ENCODE assay signal across 21 cellular contexts in the genomic region with DNA sequence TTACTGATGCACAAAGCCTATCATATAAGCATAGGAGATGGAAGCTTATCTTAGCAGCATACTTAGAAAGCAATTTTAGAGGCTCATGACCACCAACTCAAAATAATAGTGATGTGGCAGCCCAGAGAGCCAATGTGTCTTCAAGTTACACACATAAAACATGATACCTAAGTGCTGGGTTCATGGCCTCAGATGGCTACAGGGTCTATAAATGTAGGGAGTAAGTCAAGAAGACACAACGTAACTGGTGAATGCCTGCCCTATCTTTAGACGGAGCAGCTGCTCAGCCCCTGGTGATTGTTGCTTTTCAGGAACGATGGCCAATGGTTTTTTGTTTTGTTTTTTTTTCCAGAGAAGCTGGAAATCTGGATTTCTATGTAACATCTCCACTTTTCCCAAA. TPM values are rescaled to one million over a fixed set of nuclear protein-coding genes. Genes with fewer than 3 reads are reported as not detected.
"Had no signal": no experiment of that assay in that cellular context is flagged by ENCODE, and none has a peak within 500 bp of the region (broad histone marks: within the 10 kb centered on the region; RNA-seq: fewer than 3 reads in every experiment).

No MANE protein-coding gene starts in this region.

- H3K4me2 ChIP-seq: KMS-11, SK-N-SH had no signal

- H3K4me3 Mint-ChIP-seq: IgD-negative memory B cell had no signal

- H3K9ac ChIP-seq: KMS-11, SK-N-SH had no signal

- H3K27ac Mint-ChIP-seq: IgD-negative memory B cell had no signal

- H3K27ac ChIP-seq: HL-60, KMS-11 had no signal

- DNase-seq: Kasumi-1, MM.1S, NCI-H1092 treated with DMSO at 0.1 percent for 48 hours, NCI-H1436, NCI-H187, NCI-H2029, NCI-H2081 treated with DMSO at 0.1 percent for 48 hours, NCI-H2171, NCI-H226, NCI-H446, NCI-H510A, NCI-H524 treated with DMSO at 0.1 percent for 48 hours, NCI-H69, NCI-H774, RPMI8226, SHP77, SK-N-SH had no signal

- H3K4me1 Mint-ChIP-seq: IgD-negative memory B cell had no signal

- H3K36me3 Mint-ChIP-seq: IgD-negative memory B cell had no signal

- H3K4me3 ChIP-seq: K562 had no signal

- ATAC-seq: K562 had no signal

RNA-seq across cellular contexts. Expression of a gene that starts 42.8 kb away (rescaled TPM):
- polyA plus RNA-seq: IgD-negative memory B cell, K562 had no signal
